Comparison of ENCODE assay signal across 21 cellular contexts in the genomic region with DNA sequence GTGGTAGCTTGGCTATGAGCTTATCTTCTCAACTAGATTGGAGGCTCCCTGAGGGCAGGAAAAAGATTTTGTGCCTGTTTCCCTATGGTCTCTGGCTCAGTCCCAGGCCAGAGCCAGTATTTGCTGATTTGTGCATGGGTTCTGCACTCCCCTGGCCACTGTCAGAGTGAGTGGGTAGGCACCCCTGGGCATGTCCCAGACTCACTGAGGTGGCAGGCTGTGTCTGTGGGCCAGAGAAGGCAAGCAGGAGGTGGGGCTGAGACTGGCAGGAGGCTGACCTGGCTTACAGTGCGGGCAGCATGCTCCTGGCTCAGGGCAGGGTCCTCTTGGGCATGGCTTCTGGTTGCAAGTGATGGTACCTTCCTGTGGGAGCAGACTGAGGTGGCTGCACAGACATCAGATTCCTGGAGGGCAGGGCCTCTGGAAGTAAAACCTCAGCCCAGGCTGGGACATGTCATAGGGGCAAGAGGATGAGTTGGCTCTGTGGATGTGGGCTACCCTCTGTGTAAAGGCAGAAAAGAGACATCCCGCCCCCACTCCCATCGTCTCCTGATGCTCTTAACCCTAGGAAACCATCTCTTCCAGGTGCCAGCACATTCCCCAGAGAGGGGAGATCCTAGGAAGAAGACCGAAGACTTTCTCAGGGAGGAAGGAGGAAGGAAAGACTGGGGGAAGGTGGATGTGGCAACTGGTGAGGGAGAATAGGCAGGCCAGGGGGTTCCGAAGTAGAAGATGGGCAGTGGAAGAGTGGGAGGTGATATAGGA. TPM values are rescaled to one million over a fixed set of nuclear protein-coding genes. Genes with fewer than 3 reads are reported as not detected.
DNase-seq lines count a peak whose midpoint lies in the region; ATAC-seq, FAIRE-seq and TF ChIP-seq lines count a peak whose summit lies in the region.
"Had no signal": no experiment of that assay in that cellular context is flagged by ENCODE, and none has a peak within 500 bp of the region (broad histone marks: within the 10 kb centered on the region; RNA-seq: fewer than 3 reads in every experiment).

No MANE protein-coding gene starts in this region.

- no peak overlapping the region for H2AK5ac ChIP-seq in trophoblast cell (ENCODE audit: low read length)

- no peak overlapping the region for H4K8ac ChIP-seq in trophoblast cell (ENCODE audit: low read depth, low read length)

- POLR2A ChIA-PET in activated CD8-positive, alpha-beta T cell treated with anti-CD3 and anti-CD28 coated beads, Interleukin-2, amount 10 ng/mL, durations not matched to agents 7 days and 5 days (lab: Charles Lee): no interaction called here

- peaks cover 0 to 13% (median 0%) of the 10 kb centered on the region in 4 donors for H3K4me1 ChIP-seq in Peyer's patch
- peaks cover 5 to 8% of the 10 kb centered on the region in 2 experiments for H3K4me1 ChIP-seq in trophoblast cell (ENCODE audit: control insufficient read depth in 1 of 2, insufficient read depth in 2 of 2, low read length in 2 of 2)

- H3K36me3 ChIP-seq in Peyer's patch: no peaks in the 10 kb centered on the region
- no peaks in the 10 kb centered on the region for H3K36me3 ChIP-seq in trophoblast cell (ENCODE audit: control insufficient read depth in 1 of 2, insufficient read depth in 2 of 2, low read length in 2 of 2)
- H3K36me3 ChIP-seq: MG63 had no signal

- no peaks in the 10 kb centered on the region for H3K9me3 ChIP-seq in Peyer's patch
- H3K9me3 ChIP-seq in trophoblast cell (ENCODE audit: insufficient read depth, low read depth, low read length): peaks cover 4% of the 10 kb centered on the region
- H3K9me3 ChIP-seq: MG63 had no signal

- no peaks in the 10 kb centered on the region for H3K79me2 ChIP-seq in trophoblast cell (ENCODE audit: control insufficient read depth, insufficient read depth, low read length, poor library complexity)

- H3K27ac ChIP-seq in Peyer's patch (no peak overlapping the region), trophoblast cell (ENCODE audit: low read depth, low read length) (no peak overlapping the region)
- H3K27ac ChIP-seq: PC-9, SK-N-MC had no signal

- H4K91ac ChIP-seq in trophoblast cell (ENCODE audit: low read depth, low read length): no peak overlapping the region

- intact Hi-C loops in left cardiac atrium (cut with DNase I): no loop called here
- intact Hi-C loops in left ventricle myocardium superior (cut with micrococcal nuclease): loop anchor here (10.0 kb wide), 1 partner anchor 199 kb away; no protein-coding TSS in a partner anchor

- peaks cover 30% of the 10 kb centered on the region for H3K27me3 Mint-ChIP-seq in activated CD8-positive, alpha-beta T cell treated with anti-CD3 and anti-CD28 coated beads, Interleukin-2, amount 10 ng/mL, durations not matched to agents 7 days and 5 days (ENCODE audit: low read depth)

- no peak for TF ChIP-seq CTCF in Peyer's patch (IDR thresholded peaks at IDR 0.05)

- CTCF ChIA-PET in activated CD8-positive, alpha-beta T cell treated with anti-CD3 and anti-CD28 coated beads, Interleukin-2, amount 10 ng/mL, durations not matched to agents 7 days and 5 days (lab: Charles Lee): interaction anchor here (1.6 to 2.0 kb wide), 2 partner anchors 27 to 185 kb away, joined by 4 to 7 read pairs; no protein-coding TSS in a partner anchor

- H3K4ac ChIP-seq in trophoblast cell (ENCODE audit: low read depth, low read length): no peak overlapping the region

- no peak overlapping the region for H3K14ac ChIP-seq in trophoblast cell (ENCODE audit: low read length)

- no peaks in the 10 kb centered on the region for H3K79me1 ChIP-seq in trophoblast cell (ENCODE audit: low read length)

- H3K4me1 Mint-ChIP-seq in activated CD8-positive, alpha-beta T cell treated with anti-CD3 and anti-CD28 coated beads, Interleukin-2, amount 10 ng/mL, durations not matched to agents 7 days and 5 days (ENCODE audit: low read depth): peaks cover 3% of the 10 kb centered on the region
- H3K4me1 Mint-ChIP-seq: CD4-positive, CD25-positive, alpha-beta regulatory T cell had no signal

- no peak overlapping the region for H3K23ac ChIP-seq in trophoblast cell (ENCODE audit: low read length)

- H3K4me2 ChIP-seq in trophoblast cell (ENCODE audit: low read length): no peak overlapping the region
- H3K4me2 ChIP-seq: PC-9 had no signal

- DNase-seq in left cardiac atrium: peak; percentile 11
- DNase-seq in left ventricle myocardium superior: no peak
- DNase-seq in Peyer's patch: peak in 2 of 3 donors; percentile 21 to 30
- DNase-seq in trophoblast cell: no peak
- no peak for DNase-seq in GM12891 (ENCODE audit: insufficient read length, low spot score)
- DNase-seq in HPDE6-E6E7 (ENCODE audit: extremely low spot score): no peak
- no peak for DNase-seq in activated CD8-positive, alpha-beta T cell treated with anti-CD3 and anti-CD28 coated beads, Interleukin-2, amount 10 ng/mL, durations not matched to agents 7 days and 5 days
- DNase-seq: ACHN; AML-193; CD4-positive, CD25-positive, alpha-beta regulatory T cell; DMS79 treated with DMSO at 0.1 percent for 48 hours; MG63; NCI-H1092 treated with DMSO at 0.1 percent for 48 hours; NCI-H510A treated with DMSO at 0.1 percent for 48 hours; NCI-H82; PC-9 had no signal

- H3K27me3 ChIP-seq in Peyer's patch (peaks cover 0 to 12% of the 10 kb centered on the region in 2 donors), trophoblast cell (ENCODE audit: insufficient read depth, low read length) (peaks cover 23% of the 10 kb centered on the region)
- H3K27me3 ChIP-seq: MG63 had no signal

- no peak overlapping the region for H3K4me3 Mint-ChIP-seq in activated CD8-positive, alpha-beta T cell treated with anti-CD3 and anti-CD28 coated beads, Interleukin-2, amount 10 ng/mL, durations not matched to agents 7 days and 5 days
- H3K4me3 Mint-ChIP-seq: CD4-positive, CD25-positive, alpha-beta regulatory T cell had no signal

- H2BK12ac ChIP-seq in trophoblast cell (ENCODE audit: low read length): no peak overlapping the region

- no peak overlapping the region for H3K18ac ChIP-seq in trophoblast cell (ENCODE audit: low read length)

- H3K9ac ChIP-seq in trophoblast cell (ENCODE audit: low read length): no peak overlapping the region

- ATAC-seq in left cardiac atrium: no peak
- no peak for ATAC-seq in left ventricle myocardium superior
- no peak for ATAC-seq in GM19452 (IDR thresholded peaks at IDR 0.05; ENCODE audit: unreplicated experiment)
- no peak for ATAC-seq in activated CD8-positive, alpha-beta T cell treated with anti-CD3 and anti-CD28 coated beads, Interleukin-2, amount 10 ng/mL, durations not matched to agents 7 days and 5 days
- ATAC-seq: HepG2 had no signal

- no peaks in the 10 kb centered on the region for H3K9me3 Mint-ChIP-seq in activated CD8-positive, alpha-beta T cell treated with anti-CD3 and anti-CD28 coated beads, Interleukin-2, amount 10 ng/mL, durations not matched to agents 7 days and 5 days (ENCODE audit: insufficient read depth)

- H3K36me3 Mint-ChIP-seq in activated CD8-positive, alpha-beta T cell treated with anti-CD3 and anti-CD28 coated beads, Interleukin-2, amount 10 ng/mL, durations not matched to agents 7 days and 5 days (ENCODE audit: low read depth): no peaks in the 10 kb centered on the region
- H3K36me3 Mint-ChIP-seq: CD4-positive, CD25-positive, alpha-beta regulatory T cell had no signal

- no peak overlapping the region for H3K4me3 ChIP-seq in Peyer's patch
- H3K4me3 ChIP-seq in trophoblast cell (ENCODE audit: low read depth, low read length): peak overlapping the region; percentile 42
- H3K4me3 ChIP-seq: MG63, PC-9, SK-N-MC had no signal

- no peak overlapping the region for H2AFZ ChIP-seq in trophoblast cell (ENCODE audit: insufficient read depth, low read length, poor library complexity)
- H2AFZ ChIP-seq: PC-9 had no signal

- no CpG with 5 or more reads among the region's 5 CpGs for WGBS in trophoblast cell (ENCODE audit: extremely low coverage, insufficient coverage, insufficient read length)

- no peak for FAIRE-seq in GM12891 (lab: Jason Lieb, UNC)
- FAIRE-seq: H1, HepG2 had no signal

- H2BK5ac ChIP-seq in trophoblast cell (ENCODE audit: low read depth, low read length, poor library complexity): no peak overlapping the region

- H2BK120ac ChIP-seq in trophoblast cell (ENCODE audit: insufficient read depth, low read length, poor library complexity): no peak overlapping the region

- TF ChIP-seq POLR2A in Peyer's patch (IDR thresholded peaks at IDR 0.05): no peak
- TF ChIP-seq POLR2A in GM12891 (IDR thresholded peaks at IDR 0.05; ENCODE audit: low read depth, low read length): no peak

- H4K12ac ChIP-seq in trophoblast cell (ENCODE audit: low read depth, low read length): no peak overlapping the region

- no peak overlapping the region for H3K27ac Mint-ChIP-seq in activated CD8-positive, alpha-beta T cell treated with anti-CD3 and anti-CD28 coated beads, Interleukin-2, amount 10 ng/mL, durations not matched to agents 7 days and 5 days
- H3K27ac Mint-ChIP-seq: CD4-positive, CD25-positive, alpha-beta regulatory T cell had no signal

TF ChIP-seq in GM12891, 5 proteins besides CTCF, POLR2A, EP300 and RAD21:
- no peak for TF ChIP-seq PAX5 (IDR thresholded peaks at IDR 0.05; ENCODE audit: insufficient read depth, low read length, severe bottlenecking)
- no peak for TF ChIP-seq TAF1 (IDR thresholded peaks at IDR 0.05; ENCODE audit: low read depth, low read length)
- TF ChIP-seq POLR2AphosphoS5 (IDR thresholded peaks at IDR 0.05; ENCODE audit: low read depth, low read length): no peak
- TF ChIP-seq POU2F2 (IDR thresholded peaks at IDR 0.05; ENCODE audit: low read depth, low read length): no peak
- TF ChIP-seq SPI1 (IDR thresholded peaks at IDR 0.05; ENCODE audit: low read depth, low read length): no peak

RNA-seq across cellular contexts. Expression of a gene that starts 4.3 kb away (rescaled TPM):
- total RNA-seq in left cardiac atrium (under 1 TPM; 0.31 to 0.50 TPM), left ventricle myocardium superior (0.12 TPM), Peyer's patch (10 to 100 TPM in 1 of 4 donors, 1 to 10 TPM in 3; 3.3 to 14.1 (median 6.7) TPM)
- polyA plus RNA-seq in trophoblast cell (2013): 0.41 and 0.42 TPM in 2 replicates
- 1.3 TPM for polyA plus RNA-seq in GM12891 (2012; ENCODE audit: low read depth, missing spikeins)
- total RNA-seq in activated CD8-positive, alpha-beta T cell treated with anti-CD3 and anti-CD28 coated beads, Interleukin-2, amount 10 ng/mL, durations not matched to agents 7 days and 5 days: under 1 TPM in 1 of 2 experiments, not detected in 1; 0.21 TPM

RNA-seq across cellular contexts. Expression of a gene that starts 31.5 kb away (rescaled TPM):
- total RNA-seq in left cardiac atrium: 1 to 10 TPM; 4.6 to 5.6 TPM
- 2.9 TPM for total RNA-seq in left ventricle myocardium superior
- 10 to 100 TPM; 16.9 to 27.1 (median 21.7) TPM for total RNA-seq in Peyer's patch
- polyA plus RNA-seq in trophoblast cell (2013): 0.56 and 0.66 TPM in 2 replicates
- 66.9 TPM for polyA plus RNA-seq in GM12891 (2012; ENCODE audit: low read depth, missing spikeins)
- total RNA-seq in activated CD8-positive, alpha-beta T cell treated with anti-CD3 and anti-CD28 coated beads, Interleukin-2, amount 10 ng/mL, durations not matched to agents 7 days and 5 days: 1 to 10 TPM; 7.4 to 8.0 TPM
- total RNA-seq: G401 had no signal

RNA-seq across cellular contexts. Expression of a gene that starts 43.5 kb away (rescaled TPM):
- 100 to 1,000 TPM; 117 to 119 TPM for total RNA-seq in left cardiac atrium
- 115 TPM for total RNA-seq in left ventricle myocardium superior
- total RNA-seq in Peyer's patch: 10 to 100 TPM; 71.3 to 88.3 (median 84.6) TPM
- polyA plus RNA-seq in trophoblast cell (2013): 282 and 295 TPM in 2 replicates
- polyA plus RNA-seq in GM12891 (2012; ENCODE audit: low read depth, missing spikeins): 253 TPM
- 100 to 1,000 TPM; 130 to 138 TPM for total RNA-seq in activated CD8-positive, alpha-beta T cell treated with anti-CD3 and anti-CD28 coated beads, Interleukin-2, amount 10 ng/mL, durations not matched to agents 7 days and 5 days

Comparison
In these comparisons a context has a peak if more than half of its experiments do, and no peak if none do; other contexts are left out.
1. DNase-seq: peak in left cardiac atrium (single experiment) and Peyer's patch (2 of 3); none in left ventricle myocardium superior (single experiment), trophoblast cell (0 of 2), GM12891 (single experiment), HPDE6-E6E7 (single experiment) and activated CD8-positive, alpha-beta T cell treated with anti-CD3 and anti-CD28 coated beads, Interleukin-2, amount 10 ng/mL, durations not matched to agents 7 days and 5 days (single experiment).